1 cellular context compared by ENCODE assay signal in the genomic region with DNA sequence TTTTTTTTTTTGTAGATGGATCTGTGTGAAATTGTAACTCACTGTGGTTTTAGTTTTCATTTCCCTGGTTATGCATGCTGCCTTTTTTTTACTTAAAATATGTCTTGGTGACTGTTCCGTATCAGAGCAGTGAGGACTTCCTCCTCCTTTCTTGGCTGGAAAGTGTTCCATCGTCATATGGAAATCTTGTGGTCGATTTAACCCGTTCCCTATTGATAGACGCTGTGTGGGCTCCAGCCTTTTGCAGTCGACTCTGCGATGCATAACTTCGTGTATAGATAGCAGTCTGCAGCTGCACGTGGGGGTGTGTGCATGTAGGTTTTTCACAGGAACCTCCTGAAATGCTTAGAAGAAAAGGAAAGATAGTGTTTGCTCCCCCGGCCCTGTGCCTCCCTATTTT.
TF ChIP-seq lines count a peak whose summit lies in the region.

No MANE protein-coding gene starts in this region.

TF ChIP-seq in GM12878, 131 proteins besides CTCF, POLR2A, EP300 and RAD21 (continued from another document):
- TF ChIP-seq RB1 (IDR thresholded peaks at IDR 0.05; ENCODE audit: borderline replicate concordance) (no peak), HDAC2 (IDR thresholded peaks at IDR 0.05) (no peak), IKZF2 (IDR thresholded peaks at IDR 0.05) (peak; percentile 52 to 74; a peak in 3 of 4 replicates), STAT1 (conservative IDR thresholded peaks at IDR 0.05) (no peak), POU2F2 (IDR thresholded peaks at IDR 0.05; ENCODE audit: borderline replicate concordance, low read depth, low read length) (peak; percentile 94; the same call in 2 of the 3 replicates), TCF12 (IDR thresholded peaks at IDR 0.05; ENCODE audit: low read depth, low read length) (0 out of 2 replicates have a peak, but pooled peaks have one; percentile 12), SIN3A (IDR thresholded peaks at IDR 0.05; ENCODE audit: low read depth, low read length) (no peak), BHLHE40 (IDR thresholded peaks at IDR 0.05; ENCODE audit: borderline replicate concordance in 1 of 2, low read depth in 2 of 2, low read length in 1 of 2) (peak; percentile 61 to 70; a peak in 3 of 4 replicates), NRF1 (conservative IDR thresholded peaks at IDR 0.05; ENCODE audit: low read depth, low read length) (no peak), RELA (IDR thresholded peaks at IDR 0.05; ENCODE audit: borderline replicate concordance, partially characterized antibody) (no peak)
- TF ChIP-seq, protein P1, sequence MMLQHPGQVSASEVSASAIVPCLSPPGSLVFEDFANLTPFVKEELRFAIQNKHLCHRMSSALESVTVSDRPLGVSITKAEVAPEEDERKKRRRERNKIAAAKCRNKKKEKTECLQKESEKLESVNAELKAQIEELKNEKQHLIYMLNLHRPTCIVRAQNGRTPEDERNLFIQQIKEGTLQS (IDR thresholded peaks at IDR 0.05; ENCODE audit: borderline replicate concordance, extremely low read depth, low read depth, low read length) = no peak
- TF ChIP-seq, protein P2, sequence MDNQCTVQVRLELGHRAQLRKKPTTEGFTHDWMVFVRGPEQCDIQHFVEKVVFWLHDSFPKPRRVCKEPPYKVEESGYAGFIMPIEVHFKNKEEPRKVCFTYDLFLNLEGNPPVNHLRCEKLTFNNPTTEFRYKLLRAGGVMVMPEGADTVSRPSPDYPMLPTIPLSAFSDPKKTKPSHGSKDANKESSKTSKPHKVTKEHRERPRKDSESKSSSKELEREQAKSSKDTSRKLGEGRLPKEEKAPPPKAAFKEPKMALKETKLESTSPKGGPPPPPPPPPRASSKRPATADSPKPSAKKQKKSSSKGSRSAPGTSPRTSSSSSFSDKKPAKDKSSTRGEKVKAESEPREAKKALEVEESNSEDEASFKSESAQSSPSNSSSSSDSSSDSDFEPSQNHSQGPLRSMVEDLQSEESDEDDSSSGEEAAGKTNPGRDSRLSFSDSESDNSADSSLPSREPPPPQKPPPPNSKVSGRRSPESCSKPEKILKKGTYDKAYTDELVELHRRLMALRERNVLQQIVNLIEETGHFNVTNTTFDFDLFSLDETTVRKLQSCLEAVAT (IDR thresholded peaks at IDR 0.05) = no peak
- TF ChIP-seq, protein P3, sequence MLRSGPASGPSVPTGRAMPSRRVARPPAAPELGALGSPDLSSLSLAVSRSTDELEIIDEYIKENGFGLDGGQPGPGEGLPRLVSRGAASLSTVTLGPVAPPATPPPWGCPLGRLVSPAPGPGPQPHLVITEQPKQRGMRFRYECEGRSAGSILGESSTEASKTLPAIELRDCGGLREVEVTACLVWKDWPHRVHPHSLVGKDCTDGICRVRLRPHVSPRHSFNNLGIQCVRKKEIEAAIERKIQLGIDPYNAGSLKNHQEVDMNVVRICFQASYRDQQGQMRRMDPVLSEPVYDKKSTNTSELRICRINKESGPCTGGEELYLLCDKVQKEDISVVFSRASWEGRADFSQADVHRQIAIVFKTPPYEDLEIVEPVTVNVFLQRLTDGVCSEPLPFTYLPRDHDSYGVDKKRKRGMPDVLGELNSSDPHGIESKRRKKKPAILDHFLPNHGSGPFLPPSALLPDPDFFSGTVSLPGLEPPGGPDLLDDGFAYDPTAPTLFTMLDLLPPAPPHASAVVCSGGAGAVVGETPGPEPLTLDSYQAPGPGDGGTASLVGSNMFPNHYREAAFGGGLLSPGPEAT (IDR thresholded peaks at IDR 0.05; ENCODE audit: low read depth) = 0 out of 2 replicates have a peak, but pooled peaks have one; percentile 23
